Comparison of ENCODE assay signal across 16 cellular contexts in the genomic region with DNA sequence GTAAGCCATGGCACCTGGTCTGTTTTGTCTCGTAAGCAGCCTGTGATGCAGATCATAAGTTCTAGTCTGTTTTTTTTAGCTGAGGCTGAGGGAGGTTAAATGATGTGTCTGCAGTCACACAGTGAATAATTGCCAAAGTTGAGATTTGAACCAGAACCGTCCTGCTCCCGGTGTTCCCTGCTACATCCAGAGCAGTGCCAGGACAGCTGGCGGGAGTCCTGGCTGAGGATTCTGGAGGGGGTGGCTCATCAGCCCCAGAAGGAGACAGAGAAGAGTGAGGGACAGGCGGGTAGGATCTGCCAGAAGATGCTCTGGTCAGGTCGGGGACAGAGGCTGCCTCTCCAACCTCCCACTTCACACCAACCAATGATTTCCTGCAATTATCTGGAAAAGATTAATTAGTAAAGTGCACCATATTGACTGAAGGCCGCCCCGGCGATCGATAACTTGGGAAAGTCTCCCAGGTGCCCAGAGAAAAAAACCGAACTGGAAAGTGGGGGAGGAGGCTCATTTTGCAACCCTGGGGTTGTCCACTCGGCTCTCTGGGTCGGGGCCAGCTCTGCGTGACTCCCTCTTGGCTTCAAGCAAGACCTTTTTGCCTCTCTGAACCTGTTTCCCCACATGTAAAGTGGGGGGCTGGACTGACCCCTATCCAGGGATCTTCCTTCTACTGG.
"Had no signal": no experiment of that assay in that cellular context is flagged by ENCODE, and none has a peak within 500 bp of the region (broad histone marks: within the 10 kb centered on the region; RNA-seq: fewer than 3 reads in every experiment).

No MANE protein-coding gene starts in this region.

- H3K27ac ChIP-seq: foreskin keratinocyte, heart left ventricle, left lung, lower lobe of right lung, parathyroid adenoma, psoas muscle, stomach, thyroid gland had no signal

- H3K27me3 ChIP-seq: thyroid gland had no signal

- H3K36me3 ChIP-seq: heart left ventricle, left lung, lower lobe of right lung, stomach, thyroid gland had no signal

- H3K9me3 ChIP-seq: heart left ventricle, left lung, lower lobe of right lung, psoas muscle, stomach, thyroid gland had no signal

- DNase-seq: endodermal cell; erythroblast; foreskin keratinocyte; heart left ventricle; hippocampal formation; left lung; lower lobe of right lung; natural killer cell; occipital lobe; psoas muscle; small intestine; stimulated activated CD4-positive, alpha-beta T cell treated with anti-CD3 and anti-CD28 coated beads, Interleukin-12 subunit alpha, Interleukin-12 subunit beta, amount 100 ng/mL, for 4 hours; stimulated activated naive CD4-positive, alpha-beta T cell; stomach; thyroid gland had no signal

- ATAC-seq: foreskin keratinocyte, heart left ventricle, left lung, lower lobe of right lung, natural killer cell, psoas muscle had no signal

- H3K9ac ChIP-seq: parathyroid adenoma had no signal

- H3K4me3 ChIP-seq: heart left ventricle, left lung, lower lobe of right lung, psoas muscle, stomach, thyroid gland had no signal

- H3K4me1 ChIP-seq: foreskin keratinocyte, heart left ventricle, left lung, lower lobe of right lung, parathyroid adenoma, psoas muscle, stomach, thyroid gland had no signal
